31 cellular contexts compared by ENCODE assay signal in the genomic region with DNA sequence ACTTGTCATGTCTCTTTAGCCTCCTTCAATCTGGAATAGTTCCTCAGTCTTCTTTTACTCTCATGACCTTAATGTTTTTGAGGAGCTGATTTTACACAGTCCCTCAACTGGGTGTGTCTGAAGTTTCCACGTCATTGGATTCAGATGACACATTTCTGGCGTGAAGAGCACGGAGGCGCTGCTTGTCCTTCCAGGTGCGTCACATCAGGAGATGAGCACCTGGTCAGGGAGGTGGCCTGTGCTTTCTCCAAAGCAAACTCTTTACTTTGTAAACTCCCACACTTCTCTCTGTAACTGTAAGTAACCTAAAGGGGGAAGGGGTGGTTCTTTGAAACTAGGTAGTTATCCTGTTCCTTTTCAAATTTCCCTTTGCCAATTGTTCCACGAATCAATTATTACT. TPM values are rescaled to one million over a fixed set of nuclear protein-coding genes. Genes with fewer than 3 reads are reported as not detected.
A peak's percentile ranks its signal among the peaks of the same experiment; 100 is the strongest.
DNase-seq lines count a peak whose midpoint lies in the region; ATAC-seq, FAIRE-seq and TF ChIP-seq lines count a peak whose summit lies in the region.
"Had no signal": no experiment of that assay in that cellular context is flagged by ENCODE, and none has a peak within 500 bp of the region (broad histone marks: within the 10 kb centered on the region; RNA-seq: fewer than 3 reads in every experiment).

No MANE protein-coding gene starts in this region.

- no peak overlapping the region for H3K9ac ChIP-seq in K562 (ENCODE audit: insufficient read depth in 1 of 2, low read depth in 2 of 2, low read length in 2 of 2)

- ATAC-seq in GM23338 (no peak), K562 (no peak), GM18868 (IDR thresholded peaks at IDR 0.05; ENCODE audit: unreplicated experiment) (no peak)
- ATAC-seq: gastrocnemius medialis; HepG2; naive thymus-derived CD4-positive, alpha-beta T cell; psoas muscle; Right ventricle myocardium inferior had no signal

- TF ChIP-seq POLR2A in K562 (conservative IDR thresholded peaks at IDR 0.05): no peak
- TF ChIP-seq POLR2A in vagina (IDR thresholded peaks at IDR 0.05): no peak
- no peak for TF ChIP-seq POLR2A in tibial nerve (IDR thresholded peaks at IDR 0.05)

- H3K27me3 Mint-ChIP-seq in activated CD4-positive, alpha-beta memory T cell treated with anti-CD3 and anti-CD28 coated beads for 36 hours: no peaks in the 10 kb centered on the region
- no peaks in the 10 kb centered on the region for H3K27me3 Mint-ChIP-seq in activated CD4-positive, alpha-beta memory T cell treated with anti-CD3 and anti-CD28 coated beads, Interleukin-2, amount 10 ng/mL, durations not matched to agents 7 days and 5 days
- H3K27me3 Mint-ChIP-seq in GM23338 (ENCODE audit: insufficient read depth, low read depth, poor library complexity): peaks cover 3% of the 10 kb centered on the region
- H3K27me3 Mint-ChIP-seq: activated CD4-positive, alpha-beta T cell treated with anti-CD3 and anti-CD28 coated beads, Interleukin-2, amount 10 ng/mL, durations not matched to agents 7 days and 5 days; naive thymus-derived CD4-positive, alpha-beta T cell had no signal

- WGBS in K562 (ENCODE audit: insufficient coverage, low coverage, missing lambda C conversion rate): 61% methylated on average over 4 of the region's 6 CpGs
- 85 to 92% methylated on average over 6 of the region's 6 CpGs for WGBS in tibial nerve, 2 donors

- no peak for TF ChIP-seq RAD21 in K562 (CRISPR knock-in tag; conservative IDR thresholded peaks at IDR 0.05 in 1 of 2, IDR thresholded peaks at IDR 0.05 in 1 of 2)

- H3K27me3 ChIP-seq in GM23338 (ENCODE audit: insufficient read depth): no peaks in the 10 kb centered on the region
- no peaks in the 10 kb centered on the region for H3K27me3 ChIP-seq in K562 (ENCODE audit: control insufficient read depth in 2 of 2, insufficient read depth in 2 of 2, low read length in 2 of 2)
- no peaks in the 10 kb centered on the region for H3K27me3 ChIP-seq in vagina
- H3K27me3 ChIP-seq in tibial nerve: no peaks in the 10 kb centered on the region
- H3K27me3 ChIP-seq: adrenal gland, brain microvascular endothelial cell, esophagus muscularis mucosa, gastrocnemius medialis had no signal

- CTCF ChIA-PET in activated CD4-positive, alpha-beta memory T cell treated with anti-CD3 and anti-CD28 coated beads for 36 hours (lab: Charles Lee): interaction anchor here (1.0 to 2.7 kb wide), 3 partner anchors 37 to 71 kb away, joined by 3 to 10 read pairs (median 5); no protein-coding TSS in a partner anchor
- CTCF ChIA-PET in activated CD4-positive, alpha-beta memory T cell treated with anti-CD3 and anti-CD28 coated beads, Interleukin-2, amount 10 ng/mL, durations not matched to agents 7 days and 5 days (lab: Charles Lee): no interaction called here
- CTCF ChIA-PET in K562 (lab: Yijun Ruan, JAX; ENCODE audit: low intra/inter-chr PET ratio): no interaction called here

- peaks cover 16% of the 10 kb centered on the region for H3K36me3 Mint-ChIP-seq in activated CD4-positive, alpha-beta memory T cell treated with anti-CD3 and anti-CD28 coated beads for 36 hours
- H3K36me3 Mint-ChIP-seq in activated CD4-positive, alpha-beta memory T cell treated with anti-CD3 and anti-CD28 coated beads, Interleukin-2, amount 10 ng/mL, durations not matched to agents 7 days and 5 days (ENCODE audit: low read depth): peaks cover 6% of the 10 kb centered on the region
- H3K36me3 Mint-ChIP-seq in GM23338 (ENCODE audit: low read depth): peaks cover 31% of the 10 kb centered on the region

- peak; percentile 37 for DNase-seq in activated CD4-positive, alpha-beta memory T cell treated with anti-CD3 and anti-CD28 coated beads for 36 hours
- DNase-seq in activated CD4-positive, alpha-beta memory T cell treated with anti-CD3 and anti-CD28 coated beads, Interleukin-2, amount 10 ng/mL, durations not matched to agents 7 days and 5 days: no peak
- DNase-seq in GM23338 (ENCODE audit: low spot score) (no peak), K562 (ENCODE audit: extremely low read depth in 1 of 4, low spot score in 3 of 4) (no peak), vagina (ENCODE audit: extremely low spot score in 2 of 2) (no peak), tibial nerve (ENCODE audit: low spot score in 2 of 2) (no peak)
- DNase-seq: activated CD4-positive, alpha-beta T cell treated with anti-CD3 and anti-CD28 coated beads, Interleukin-2, amount 10 ng/mL, durations not matched to agents 7 days and 5 days; activated CD8-positive, alpha-beta memory T cell treated with anti-CD3 and anti-CD28 coated beads, Interleukin-2, amount 50 U/mL, for 4 hours; activated gamma-delta T cell treated with Interleukin-2 at 50 U/mL for 16 hours; adrenal gland; brain microvascular endothelial cell; C1 segment of cervical spinal cord; effector memory CD4-positive, alpha-beta T cell; EL; gastrocnemius medialis; hippocampal formation; left ventricle myocardium inferior; naive thymus-derived CD4-positive, alpha-beta T cell; NCI-H1092; NCI-H82; nucleus accumbens; psoas muscle; stimulated activated CD8-positive, alpha-beta memory T cell treated with anti-CD3 and anti-CD28 coated beads, Interleukin-4, amount 100 ng/mL, for 48 hours; substantia nigra had no signal

- H3K27ac ChIP-seq in GM23338 (ENCODE audit: low read depth): peak overlapping the region; percentile 57; the same call in 1 of the 2 replicates
- no peak overlapping the region for H3K27ac ChIP-seq in K562 (ENCODE audit: extremely low read depth, low read depth, low read length)
- peak overlapping the region; percentile 40 for H3K27ac ChIP-seq in vagina
- H3K27ac ChIP-seq in tibial nerve: no peak overlapping the region
- H3K27ac ChIP-seq: adrenal gland, brain microvascular endothelial cell, esophagus muscularis mucosa, gastrocnemius medialis, left ventricle myocardium inferior, psoas muscle had no signal

- H3K9me1 ChIP-seq in K562 (ENCODE audit: control insufficient read depth, insufficient read depth, low read length): no peaks in the 10 kb centered on the region

- TF ChIP-seq EP300 in K562 (IDR thresholded peaks at IDR 0.05; ENCODE audit: low read length) (no peak), tibial nerve (IDR thresholded peaks at IDR 0.05) (no peak)

- H2AFZ ChIP-seq in GM23338 (no peak overlapping the region), K562 (ENCODE audit: low read depth, low read length) (no peak overlapping the region)

- H3K9me3 Mint-ChIP-seq in activated CD4-positive, alpha-beta memory T cell treated with anti-CD3 and anti-CD28 coated beads for 36 hours: no peaks in the 10 kb centered on the region
- H3K9me3 Mint-ChIP-seq in activated CD4-positive, alpha-beta memory T cell treated with anti-CD3 and anti-CD28 coated beads, Interleukin-2, amount 10 ng/mL, durations not matched to agents 7 days and 5 days: no peaks in the 10 kb centered on the region
- H3K9me3 Mint-ChIP-seq in GM23338: peaks cover 7% of the 10 kb centered on the region; the same call in 2 of the 3 replicates
- H3K9me3 Mint-ChIP-seq: activated CD4-positive, alpha-beta T cell treated with anti-CD3 and anti-CD28 coated beads, Interleukin-2, amount 10 ng/mL, durations not matched to agents 7 days and 5 days; naive thymus-derived CD4-positive, alpha-beta T cell; T-helper 2 cell treated with Interferon-gamma antibody and Interleukin-4, amounts not matched to agents 5 μg/mL and 100 μg/mL, for 36 hours had no signal

- no peaks in the 10 kb centered on the region for H3K9me3 ChIP-seq in K562 (replicated peaks; ENCODE audit: control insufficient read depth, insufficient read depth, low read depth, low read length)
- H3K9me3 ChIP-seq in vagina: no peaks in the 10 kb centered on the region
- no peaks in the 10 kb centered on the region for H3K9me3 ChIP-seq in tibial nerve
- H3K9me3 ChIP-seq: adrenal gland, esophagus muscularis mucosa, gastrocnemius medialis, left ventricle myocardium inferior, psoas muscle had no signal

- FAIRE-seq in K562 (lab: Jason Lieb, UNC): no peak
- FAIRE-seq: colon, D721Med, HepG2 had no signal

- intact Hi-C loops in activated CD4-positive, alpha-beta memory T cell treated with anti-CD3 and anti-CD28 coated beads for 36 hours (cut with micrococcal nuclease): no loop called here
- intact Hi-C loops in K562 (cut with micrococcal nuclease): no loop called here
- intact Hi-C loops in vagina (cut with DNase I): no loop called here

- no peak overlapping the region for H3K4me2 ChIP-seq in GM23338
- no peak overlapping the region for H3K4me2 ChIP-seq in K562 (ENCODE audit: insufficient read depth, low read length)

- H3K36me3 ChIP-seq in GM23338 (ENCODE audit: insufficient read depth) (no peaks in the 10 kb centered on the region; the same call in 1 of the 2 replicates), K562 (ENCODE audit: control insufficient read depth, insufficient read depth, low read length) (peaks cover 19% of the 10 kb centered on the region; the same call in 1 of the 3 replicates), vagina (no peaks in the 10 kb centered on the region), tibial nerve (peaks cover 0 to 19% (median 0%) of the 10 kb centered on the region in 3 donors)
- H3K36me3 ChIP-seq: adrenal gland, brain microvascular endothelial cell, gastrocnemius medialis had no signal

- no peaks in the 10 kb centered on the region; the same call in 1 of the 2 replicates for H3F3A ChIP-seq in GM23338 (replicated peaks; ENCODE audit: low read depth)

- no peaks in the 10 kb centered on the region for H3K9me2 ChIP-seq in GM23338 (ENCODE audit: insufficient read depth)

- peak overlapping the region; percentile 15 for H3K27ac Mint-ChIP-seq in activated CD4-positive, alpha-beta memory T cell treated with anti-CD3 and anti-CD28 coated beads for 36 hours
- no peak overlapping the region for H3K27ac Mint-ChIP-seq in activated CD4-positive, alpha-beta memory T cell treated with anti-CD3 and anti-CD28 coated beads, Interleukin-2, amount 10 ng/mL, durations not matched to agents 7 days and 5 days
- H3K27ac Mint-ChIP-seq in GM23338: no peak overlapping the region
- H3K27ac Mint-ChIP-seq: activated CD4-positive, alpha-beta T cell treated with anti-CD3 and anti-CD28 coated beads, Interleukin-2, amount 10 ng/mL, durations not matched to agents 7 days and 5 days; T-helper 2 cell treated with Interferon-gamma antibody and Interleukin-4, amounts not matched to agents 5 μg/mL and 100 μg/mL, for 36 hours had no signal

- POLR2A ChIA-PET in activated CD4-positive, alpha-beta memory T cell treated with anti-CD3 and anti-CD28 coated beads for 36 hours (lab: Charles Lee): interaction anchor here (1.2 kb wide), 1 partner anchor 58 kb away, joined by 3 read pairs; a partner anchor contains a TSS
- POLR2A ChIA-PET in activated CD4-positive, alpha-beta memory T cell treated with anti-CD3 and anti-CD28 coated beads, Interleukin-2, amount 10 ng/mL, durations not matched to agents 7 days and 5 days (lab: Charles Lee): no interaction called here
- POLR2A ChIA-PET in K562 (lab: Yijun Ruan, JAX): interaction anchor here (2.0 kb wide), 1 partner anchor 18 kb away, joined by 7 read pairs; no protein-coding TSS in a partner anchor

- in situ Hi-C loops in K562 (cut with MboI): no loop called here

- no peak overlapping the region for H3K4me3 Mint-ChIP-seq in activated CD4-positive, alpha-beta memory T cell treated with anti-CD3 and anti-CD28 coated beads for 36 hours
- H3K4me3 Mint-ChIP-seq in activated CD4-positive, alpha-beta memory T cell treated with anti-CD3 and anti-CD28 coated beads, Interleukin-2, amount 10 ng/mL, durations not matched to agents 7 days and 5 days: no peak overlapping the region
- H3K4me3 Mint-ChIP-seq in GM23338: no peak overlapping the region
- H3K4me3 Mint-ChIP-seq: activated CD4-positive, alpha-beta T cell treated with anti-CD3 and anti-CD28 coated beads, Interleukin-2, amount 10 ng/mL, durations not matched to agents 7 days and 5 days; naive thymus-derived CD4-positive, alpha-beta T cell; T-helper 2 cell treated with Interferon-gamma antibody and Interleukin-4, amounts not matched to agents 5 μg/mL and 100 μg/mL, for 36 hours had no signal

- H3K4me3 ChIP-seq in GM23338 (no peak overlapping the region), K562 (no peak overlapping the region), vagina (no peak overlapping the region), tibial nerve (no peak overlapping the region)
- H3K4me3 ChIP-seq: adrenal gland, esophagus muscularis mucosa, gastrocnemius medialis, left ventricle myocardium inferior, psoas muscle had no signal

- TSS peak; percentile 14 for BruUV-seq in K562 (replicated peaks; lab: Mats Ljungman, UMichigan)

- H4K20me1 ChIP-seq in GM23338 (replicated peaks; ENCODE audit: insufficient read depth): peaks cover 2% of the 10 kb centered on the region
- no peaks in the 10 kb centered on the region for H4K20me1 ChIP-seq in K562 (replicated peaks; ENCODE audit: control insufficient read depth, insufficient read depth, low read length)

- 0 out of 2 replicates have a peak, but pooled peaks cover 5% of the 10 kb centered on the region for H3K79me2 ChIP-seq in GM23338 (replicated peaks; ENCODE audit: insufficient read depth)
- no peaks in the 10 kb centered on the region for H3K79me2 ChIP-seq in K562 (ENCODE audit: control insufficient read depth, insufficient read depth, low read length)

- TF ChIP-seq CTCF in GM23338 (conservative IDR thresholded peaks at IDR 0.05; ENCODE audit: low read depth in 2 of 2): no peak
- TF ChIP-seq CTCF in K562 (IDR thresholded peaks at IDR 0.05 in 2 of 3, conservative IDR thresholded peaks at IDR 0.05 in 1 of 3; ENCODE audit: insufficient read depth in 2 of 3, low read depth in 1 of 3, low read length in 3 of 3): no peak
- no peak for TF ChIP-seq CTCF in vagina (IDR thresholded peaks at IDR 0.05)
- no peak for TF ChIP-seq CTCF in tibial nerve (IDR thresholded peaks at IDR 0.05)

- H3K4me1 ChIP-seq in GM23338 (ENCODE audit: insufficient read depth) (0 out of 2 replicates have a peak, but pooled peaks cover 8% of the 10 kb centered on the region), K562 (replicated peaks in 1 of 2; ENCODE audit: control insufficient read depth in 2 of 2, insufficient read depth in 2 of 2, low read length in 2 of 2) (no peaks in the 10 kb centered on the region), vagina (no peaks in the 10 kb centered on the region), tibial nerve (no peaks in the 10 kb centered on the region)
- H3K4me1 ChIP-seq: adrenal gland, esophagus muscularis mucosa, gastrocnemius medialis, psoas muscle had no signal

- peaks cover 23% of the 10 kb centered on the region for H3K4me1 Mint-ChIP-seq in activated CD4-positive, alpha-beta memory T cell treated with anti-CD3 and anti-CD28 coated beads for 36 hours (ENCODE audit: low read depth)
- H3K4me1 Mint-ChIP-seq in activated CD4-positive, alpha-beta memory T cell treated with anti-CD3 and anti-CD28 coated beads, Interleukin-2, amount 10 ng/mL, durations not matched to agents 7 days and 5 days: peaks cover 10% of the 10 kb centered on the region
- peaks cover 4% of the 10 kb centered on the region; the same call in 2 of the 3 replicates for H3K4me1 Mint-ChIP-seq in GM23338
- H3K4me1 Mint-ChIP-seq: activated CD4-positive, alpha-beta T cell treated with anti-CD3 and anti-CD28 coated beads, Interleukin-2, amount 10 ng/mL, durations not matched to agents 7 days and 5 days had no signal

RNA-seq across cellular contexts. Expression of a gene that starts 52.5 kb away (rescaled TPM):
- total RNA-seq in activated CD4-positive, alpha-beta memory T cell treated with anti-CD3 and anti-CD28 coated beads for 36 hours: 10 to 100 TPM; 13.9 to 18.1 TPM
- 10 to 100 TPM; 29.1 to 29.9 TPM for total RNA-seq in activated CD4-positive, alpha-beta memory T cell treated with anti-CD3 and anti-CD28 coated beads, Interleukin-2, amount 10 ng/mL, durations not matched to agents 7 days and 5 days
- total RNA-seq in GM23338 (2014; rRNA removed; shearing (Covaris generic)): 6.4 and 10.4 TPM in 2 replicates
- polyA plus RNA-seq in GM23338 (2016; fragmentation: Nextera tagmentation; extraction: Ambion mirVana) (5.7 and 6.7 TPM in 2 replicates), K562 (2011; rRNA removed) (3.3 and 4.9 TPM in 2 replicates), K562 (2014; fragmentation: Illumina TruSeq; extraction: Trizol) (7.1 and 12.4 TPM in 2 replicates), K562 (2014; fragmentation: Nextera tagmentation; extraction: Ambion mirVana) (under 1 TPM; 0.18 to 0.21 TPM), K562 (2014; rRNA removed) (11.3 and 13.4 TPM in 2 replicates)
- total RNA-seq in K562 (2011; cell fraction: chromatin; rRNA removed; ENCODE audit: low replicate concordance): 22.3 and 43.6 TPM in 2 replicates
- 17.0 and 19.3 TPM in 2 replicates for total RNA-seq in K562 (2011; cell fraction: nucleolus; rRNA removed)
- 18.7 and 31.2 TPM in 2 replicates for total RNA-seq in K562 (2011; cell fraction: nucleoplasm; rRNA removed)
- total RNA-seq in K562 (2014; rRNA removed) (7.8 and 8.7 TPM in 2 replicates), K562 (2014; rRNA removed; fragmentation: Illumina TruSeq; extraction: Trizol) (2.9 and 3.1 TPM in 2 replicates), K562 (2015; rRNA removed; fragmentation: Illumina TruSeq; extraction: Trizol) (4.9 and 5.3 TPM in 2 replicates), K562 (2021) (20.3 and 23.8 TPM in 2 replicates), vagina (28.5 TPM), tibial nerve (10 to 100 TPM; 12.6 to 32.8 (median 14.9) TPM)
- 5.2 and 6.1 TPM in 2 replicates for polyA plus RNA-seq in K562 (2011; cell fraction: cytosol; rRNA removed)
- 9.4 and 16.7 TPM in 2 replicates for polyA plus RNA-seq in K562 (2011; cell fraction: nucleus; rRNA removed)
- polyA plus RNA-seq in K562 (2012): 11.9 and 12.2 TPM in 2 replicates
- 2.2 and 2.4 TPM in 2 replicates for polyA minus RNA-seq in K562 (2011; rRNA and poly(A)+ RNA removed)
- 4.2 and 5.2 TPM in 2 replicates for polyA minus RNA-seq in K562 (2011; cell fraction: cytosol; rRNA and poly(A)+ RNA removed)
- 3.2 and 3.9 TPM in 2 replicates for polyA minus RNA-seq in K562 (2011; cell fraction: nucleus; rRNA and poly(A)+ RNA removed)

RNA-seq across cellular contexts. Expression of a gene that starts 58.4 kb away (rescaled TPM):
- 10 to 100 TPM; 44.0 to 44.6 TPM for total RNA-seq in activated CD4-positive, alpha-beta memory T cell treated with anti-CD3 and anti-CD28 coated beads for 36 hours
- total RNA-seq in activated CD4-positive, alpha-beta memory T cell treated with anti-CD3 and anti-CD28 coated beads, Interleukin-2, amount 10 ng/mL, durations not matched to agents 7 days and 5 days: 10 to 100 TPM; 19.7 to 21.3 TPM
- 78.1 and 80.8 TPM in 2 replicates for total RNA-seq in GM23338 (2014; rRNA removed; shearing (Covaris generic))
- 39.5 and 40.1 TPM in 2 replicates for polyA plus RNA-seq in GM23338 (2016; fragmentation: Nextera tagmentation; extraction: Ambion mirVana)
- 67.8 and 76.9 TPM in 2 replicates for total RNA-seq in K562 (2011; cell fraction: chromatin; rRNA removed; ENCODE audit: low replicate concordance)
- 30.4 and 43.4 TPM in 2 replicates for total RNA-seq in K562 (2011; cell fraction: nucleolus; rRNA removed)
- total RNA-seq in K562 (2011; cell fraction: nucleoplasm; rRNA removed): 41.6 and 50.4 TPM in 2 replicates
- 15.9 and 20.2 TPM in 2 replicates for total RNA-seq in K562 (2014; rRNA removed)
- total RNA-seq in K562 (2014; rRNA removed; fragmentation: Illumina TruSeq; extraction: Trizol): 20.6 and 22.0 TPM in 2 replicates
- total RNA-seq in K562 (2015; rRNA removed; fragmentation: Illumina TruSeq; extraction: Trizol): 18.3 and 18.5 TPM in 2 replicates
- total RNA-seq in K562 (2021): 26.9 and 30.5 TPM in 2 replicates
- 17.3 and 19.8 TPM in 2 replicates for polyA plus RNA-seq in K562 (2011; rRNA removed)
- 12.4 and 17.1 TPM in 2 replicates for polyA plus RNA-seq in K562 (2011; cell fraction: cytosol; rRNA removed)
- 18.0 and 18.1 TPM in 2 replicates for polyA plus RNA-seq in K562 (2011; cell fraction: nucleus; rRNA removed)
- 11.4 and 15.8 TPM in 2 replicates for polyA plus RNA-seq in K562 (2012)
- polyA plus RNA-seq in K562 (2014; fragmentation: Illumina TruSeq; extraction: Trizol): 18.4 and 20.8 TPM in 2 replicates
- polyA plus RNA-seq in K562 (2014; fragmentation: Nextera tagmentation; extraction: Ambion mirVana): 10 to 100 TPM; 12.1 to 14.1 TPM
- polyA plus RNA-seq in K562 (2014; rRNA removed): 20.1 and 23.3 TPM in 2 replicates
- 24.5 and 25.3 TPM in 2 replicates for polyA minus RNA-seq in K562 (2011; rRNA and poly(A)+ RNA removed)
- polyA minus RNA-seq in K562 (2011; cell fraction: cytosol; rRNA and poly(A)+ RNA removed): 11.8 and 18.0 TPM in 2 replicates
- polyA minus RNA-seq in K562 (2011; cell fraction: nucleus; rRNA and poly(A)+ RNA removed): 17.9 and 33.7 TPM in 2 replicates
- total RNA-seq in vagina: 30.4 TPM
- total RNA-seq in tibial nerve: 10 to 100 TPM; 26.5 to 38.1 (median 33.9) TPM

Comparison
In these comparisons a context has a peak if more than half of its experiments do, and no peak if none do; other contexts are left out.
1. H3K27ac ChIP-seq: peak in GM23338 (single experiment) and vagina (single experiment); none in K562 (single experiment) and tibial nerve (0 of 4).